11 cellular contexts compared by ENCODE assay signal in the genomic region with DNA sequence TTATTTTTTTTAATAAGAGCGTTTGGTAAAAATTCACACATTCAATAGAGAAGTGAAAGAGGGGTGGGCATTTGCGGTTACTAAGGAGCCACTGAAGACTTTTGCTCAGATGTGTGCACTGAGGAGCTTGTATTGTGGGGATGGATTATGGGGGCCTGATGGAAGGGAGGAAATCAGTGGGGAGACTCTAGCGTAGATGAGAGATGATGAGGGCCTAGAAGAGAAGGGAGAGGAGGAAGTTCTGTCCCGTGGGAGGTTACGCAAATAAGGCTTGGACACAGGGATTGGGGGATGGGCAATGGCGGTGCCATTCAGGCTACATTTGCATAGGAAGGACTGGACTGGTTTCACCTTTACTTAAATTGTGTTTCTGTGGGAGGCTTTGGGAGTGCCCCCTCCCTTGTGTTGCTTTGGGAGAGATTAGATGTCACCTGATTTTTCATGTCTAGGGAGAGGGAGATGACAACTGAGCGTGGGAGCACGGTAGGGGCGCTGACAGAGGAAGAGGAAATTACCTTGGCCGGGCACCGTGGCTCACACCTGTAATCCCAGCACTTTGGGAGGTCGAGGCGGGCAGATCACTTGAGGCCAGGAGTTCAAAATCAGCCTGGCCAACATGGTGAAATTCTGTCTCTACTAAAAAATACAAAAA. TPM values are rescaled to one million over a fixed set of nuclear protein-coding genes. Genes with fewer than 3 reads are reported as not detected.
DNase-seq lines count a peak whose midpoint lies in the region; ATAC-seq, FAIRE-seq and TF ChIP-seq lines count a peak whose summit lies in the region.
"Had no signal": no experiment of that assay in that cellular context is flagged by ENCODE, and none has a peak within 500 bp of the region (broad histone marks: within the 10 kb centered on the region; RNA-seq: fewer than 3 reads in every experiment).

No MANE protein-coding gene starts in this region.

- H3K4me1 Mint-ChIP-seq in T-cell (peaks cover 13 to 27% (median 21%) of the 10 kb centered on the region in 3 donors), progenitor cell of endocrine pancreas (ENCODE audit: low read depth) (peaks cover 10% of the 10 kb centered on the region)

- H3K9me3 Mint-ChIP-seq in T-cell (no peaks in the 10 kb centered on the region), progenitor cell of endocrine pancreas (ENCODE audit: low read depth) (no peaks in the 10 kb centered on the region)
- H3K9me3 Mint-ChIP-seq: activated CD4-positive, alpha-beta memory T cell treated with anti-CD3 and anti-CD28 coated beads, Interleukin-2, amount 10 ng/mL, durations not matched to agents 7 days and 5 days had no signal

- peak overlapping the region; percentile 13 to 33 for H3K27ac Mint-ChIP-seq in T-cell
- H3K27ac Mint-ChIP-seq in progenitor cell of endocrine pancreas = no peak overlapping the region
- H3K27ac Mint-ChIP-seq: activated CD4-positive, alpha-beta memory T cell treated with anti-CD3 and anti-CD28 coated beads, Interleukin-2, amount 10 ng/mL, durations not matched to agents 7 days and 5 days had no signal

- FAIRE-seq in A549 (lab: Jason Lieb, UNC) = no peak

- H3K36me3 Mint-ChIP-seq in T-cell (no peaks in the 10 kb centered on the region), progenitor cell of endocrine pancreas (ENCODE audit: insufficient read depth) (no peaks in the 10 kb centered on the region)

- H3K4me3 Mint-ChIP-seq in T-cell (peak overlapping the region in 1 of 3 donors; percentile 35), progenitor cell of endocrine pancreas (ENCODE audit: low read depth) (no peak overlapping the region)

- in situ Hi-C loops in GM13977 (cut with MboI; ENCODE audit: low pct_unique_long_range_greater_than_20kb, low sequenced_read_pairs, unreplicated experiment) = no loop called here

- TF ChIP-seq RAD21 in A549 (conservative IDR thresholded peaks at IDR 0.05 in 1 of 2, IDR thresholded peaks at IDR 0.05 in 1 of 2) = no peak

- 77% methylated on average over 13 of the region's 13 CpGs for WGBS in A549 (ENCODE audit: missing lambda C conversion rate)
- 54% methylated on average over 12 of the region's 13 CpGs for WGBS in right lobe of liver (ENCODE audit: insufficient coverage, low coverage, low lambda C conversion rate, missing lambda C conversion rate)

- intact Hi-C loops in right lobe of liver (cut with DNase I) = no loop called here

- ATAC-seq in A549 = no peak
- no peak for ATAC-seq in T-cell (replicated peaks in 1 of 4)
- no peak for ATAC-seq in right lobe of liver

- no peak overlapping the region for H3K4me3 ChIP-seq in A549
- no peak overlapping the region for H3K4me3 ChIP-seq in right lobe of liver

- H3K27me3 Mint-ChIP-seq in T-cell (peaks cover 0 to 3% of the 10 kb centered on the region in 2 donors), progenitor cell of endocrine pancreas (peaks cover 37% of the 10 kb centered on the region)

- POLR2A ChIA-PET in A549 (lab: Yijun Ruan, JAX) = no interaction called here
- POLR2A ChIA-PET in T-cell (lab: Charles Lee) = interaction anchor here in 1 of 2 donors (0.8 to 1.1 kb wide), 2 partner anchors 9 to 18 kb away, joined by 4 to 11 read pairs; no protein-coding TSS in a partner anchor

- H3K36me3 ChIP-seq in right lobe of liver = no peaks in the 10 kb centered on the region

- no peaks in the 10 kb centered on the region for H3K9me3 ChIP-seq in A549
- H3K9me3 ChIP-seq in right lobe of liver = no peaks in the 10 kb centered on the region

- TF ChIP-seq CTCF in A549 (IDR thresholded peaks at IDR 0.05) = no peak
- no peak for TF ChIP-seq CTCF in GM13977 (IDR thresholded peaks at IDR 0.05; ENCODE audit: extremely low read depth, insufficient read depth, missing control alignments)
- TF ChIP-seq CTCF in right lobe of liver (IDR thresholded peaks at IDR 0.05) = no peak
- no peak for TF ChIP-seq CTCF in progenitor cell of endocrine pancreas (IDR thresholded peaks at IDR 0.05; ENCODE audit: unreplicated experiment)

- TF ChIP-seq POLR2A in A549 (IDR thresholded peaks at IDR 0.05; ENCODE audit: low read length) = no peak
- TF ChIP-seq POLR2A in right lobe of liver (IDR thresholded peaks at IDR 0.05) = no peak

- H3K27ac ChIP-seq in A549 (peak overlapping the region in 1 of 2 experiments; percentile 43; a peak in 3 of 6 replicates), right lobe of liver (no peak overlapping the region)

- peaks cover 30% of the 10 kb centered on the region for H3K4me1 ChIP-seq in A549
- peaks cover 0 to 5% (median 0%) of the 10 kb centered on the region in 4 donors for H3K4me1 ChIP-seq in right lobe of liver

- no peaks in the 10 kb centered on the region for H3K27me3 ChIP-seq in right lobe of liver

- CTCF ChIA-PET in A549 (lab: Yijun Ruan, JAX) = interaction anchor here (0.6 to 2.7 kb wide), 6 partner anchors 11 to 51 kb away, joined by 3 to 15 read pairs (median 4); no protein-coding TSS in a partner anchor
- CTCF ChIA-PET in T-cell (lab: Charles Lee) = no interaction called here

- DNase-seq in A549 (ENCODE audit: low read depth in 1 of 2, low spot score in 1 of 2) (peak in 1 of 2 experiments; percentile 40), GM13977 (ENCODE audit: low spot score) (peak; percentile 40), T-cell (no peak), right lobe of liver (peak in 2 of 3 donors; percentile 45 to 52), NCI-H187 treated with DMSO at 0.1 percent for 48 hours (lab: John Stamatoyannopoulos, UW) (no peak), DMS 273 treated with DMSO at 0.1 percent for 48 hours (lab: John Stamatoyannopoulos, UW) (no peak), progenitor cell of endocrine pancreas (ENCODE audit: low spot score, unreplicated experiment) (no peak)
- DNase-seq in stimulated activated CD4-positive, alpha-beta T cell treated with anti-CD3 and anti-CD28 coated beads, Interleukin-4, amount 100 ng/mL, for 4 hours = no peak
- DNase-seq: activated CD4-positive, alpha-beta memory T cell treated with anti-CD3 and anti-CD28 coated beads, Interleukin-2, amount 10 ng/mL, durations not matched to agents 7 days and 5 days; foreskin fibroblast; occipital lobe had no signal

- no peak for TF ChIP-seq EP300 in A549 (IDR thresholded peaks at IDR 0.05)

- H3K4me2 ChIP-seq in A549 = 0 out of 3 replicates have a peak overlapping the region, but pooled peaks have one; percentile 4

TF ChIP-seq in A549, 52 proteins besides CTCF, POLR2A, EP300 and RAD21:
- TF ChIP-seq PBX3 (IDR thresholded peaks at IDR 0.05) (no peak), CEBPB (IDR thresholded peaks at IDR 0.05) (peak in 1 of 2 experiments; percentile 34; a peak in 1 of 4 replicates)
- TF ChIP-seq, protein P1, sequence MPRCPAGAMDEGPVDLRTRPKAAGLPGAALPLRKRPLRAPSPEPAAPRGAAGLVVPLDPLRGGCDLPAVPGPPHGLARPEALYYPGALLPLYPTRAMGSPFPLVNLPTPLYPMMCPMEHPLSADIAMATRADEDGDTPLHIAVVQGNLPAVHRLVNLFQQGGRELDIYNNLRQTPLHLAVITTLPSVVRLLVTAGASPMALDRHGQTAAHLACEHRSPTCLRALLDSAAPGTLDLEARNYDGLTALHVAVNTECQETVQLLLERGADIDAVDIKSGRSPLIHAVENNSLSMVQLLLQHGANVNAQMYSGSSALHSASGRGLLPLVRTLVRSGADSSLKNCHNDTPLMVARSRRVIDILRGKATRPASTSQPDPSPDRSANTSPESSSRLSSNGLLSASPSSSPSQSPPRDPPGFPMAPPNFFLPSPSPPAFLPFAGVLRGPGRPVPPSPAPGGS (IDR thresholded peaks at IDR 0.05) = no peak

RNA-seq across cellular contexts. Expression of gene HIP1, which starts 2.2 kb away (rescaled TPM):
- polyA plus RNA-seq in A549 (2011; rRNA removed) (33.4 and 39.0 TPM in 2 replicates), A549 (2017; fragmentation: RNase III; extraction: RNeasy Plus Mini Kit Qiagen cat#74134 plus additional on column Dnase treatment) (17.3 to 19.6 TPM (median 19.0 TPM) in 3 replicates)
- polyA plus RNA-seq in A549 (2012; cell fraction: cytosol; rRNA removed) = 27.4 and 35.7 TPM in 2 replicates
- polyA plus RNA-seq in A549 (2012; cell fraction: nucleus; rRNA removed) = 31.5 and 36.7 TPM in 2 replicates
- polyA minus RNA-seq in A549 (2011; rRNA and poly(A)+ RNA removed) = 56.5 and 69.9 TPM in 2 replicates
- total RNA-seq in T-cell (1 to 10 TPM; 3.2 to 8.4 (median 3.6) TPM), right lobe of liver (10 to 100 TPM; 17.6 to 23.0 (median 18.8) TPM), progenitor cell of endocrine pancreas (61.1 and 66.6 TPM in 2 replicates)

RNA-seq across cellular contexts. Expression of gene CCL26, which starts 31.0 kb away (rescaled TPM):
- polyA plus RNA-seq in A549 (2011; rRNA removed) = 2.5 and 2.7 TPM in 2 replicates
- polyA plus RNA-seq in A549 (2012; cell fraction: cytosol; rRNA removed) = 3.9 and 4.1 TPM in 2 replicates
- 2.0 and 2.4 TPM in 2 replicates for polyA plus RNA-seq in A549 (2012; cell fraction: nucleus; rRNA removed)
- 11.6 to 16.3 TPM (median 13.6 TPM) in 3 replicates for polyA plus RNA-seq in A549 (2017; fragmentation: RNase III; extraction: RNeasy Plus Mini Kit Qiagen cat#74134 plus additional on column Dnase treatment)
- polyA minus RNA-seq in A549 (2011; rRNA and poly(A)+ RNA removed) = 1.7 and 2.4 TPM in 2 replicates
- total RNA-seq in T-cell = not detected
- total RNA-seq in right lobe of liver = not detected
- not detected in 2 replicates for total RNA-seq in progenitor cell of endocrine pancreas
- total RNA-seq: activated CD4-positive, alpha-beta memory T cell treated with anti-CD3 and anti-CD28 coated beads, Interleukin-2, amount 10 ng/mL, durations not matched to agents 7 days and 5 days; occipital lobe had no signal

Comparison
In these comparisons a context has a peak if more than half of its experiments do, and no peak if none do; other contexts are left out.
1. DNase-seq: peak in GM13977 (single experiment) and right lobe of liver (2 of 3); none in T-cell (0 of 34), NCI-H187 treated with DMSO at 0.1 percent for 48 hours (single experiment), stimulated activated CD4-positive, alpha-beta T cell treated with anti-CD3 and anti-CD28 coated beads, Interleukin-4, amount 100 ng/mL, for 4 hours (0 of 2), DMS 273 treated with DMSO at 0.1 percent for 48 hours (single experiment) and progenitor cell of endocrine pancreas (single experiment).